28 cellular contexts compared by ENCODE assay signal in the genomic region with DNA sequence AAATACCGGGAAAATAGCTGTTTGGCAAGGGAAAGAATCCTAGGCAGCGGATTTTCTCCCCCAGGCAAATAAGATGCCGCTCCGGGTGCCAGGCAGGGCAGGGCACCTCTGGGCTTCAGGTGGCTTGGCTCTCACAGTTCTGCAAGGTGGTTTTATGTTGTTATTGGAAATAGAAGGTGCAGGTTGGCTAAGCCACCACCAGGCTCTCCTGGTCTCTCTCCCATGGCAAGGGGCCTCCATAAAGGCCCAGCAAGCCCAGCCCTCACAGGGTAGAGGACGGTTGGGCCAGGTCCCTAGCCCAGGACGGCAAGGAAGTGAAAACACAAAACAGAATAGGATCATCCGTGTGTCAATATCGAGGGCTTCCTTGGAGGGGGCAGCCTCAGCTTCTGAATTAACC. TPM values are rescaled to one million over a fixed set of nuclear protein-coding genes. Genes with fewer than 3 reads are reported as not detected.
"Had no signal": no experiment of that assay in that cellular context is flagged by ENCODE, and none has a peak within 500 bp of the region (broad histone marks: within the 10 kb centered on the region; RNA-seq: fewer than 3 reads in every experiment).

No MANE protein-coding gene starts in this region.

- DNase-seq: activated CD4-positive, alpha-beta memory T cell treated with anti-CD3 and anti-CD28 coated beads for 36 hours; activated CD4-positive, alpha-beta T cell treated with anti-CD3 and anti-CD28 coated beads, Interleukin-2, amount 10 ng/mL, durations not matched to agents 7 days and 5 days; activated CD4-positive, CD25-positive, alpha-beta regulatory T cell; activated CD8-positive, alpha-beta memory T cell treated with anti-CD3 and anti-CD28 coated beads for 24 hours; activated effector memory CD4-positive, alpha-beta T cell treated with anti-CD3 and anti-CD28 coated beads, Interleukin-2, amount 50 U/mL, for 16 hours; activated naive CD4-positive, alpha-beta T cell treated with Interleukin-2 at 50 U/mL for 16 hours; activated T-cell treated with anti-CD3 and anti-CD28 coated beads, Interleukin-2, amount 50 U/mL, for 4 hours; amygdala; NCI-H1092; NCI-H1417; NCI-H1930; NCI-H2171; NCI-H2227 treated with DMSO at 0.1 percent for 48 hours; NCI-H446 treated with DMSO at 0.1 percent for 48 hours; NCI-H524 treated with DMSO at 0.1 percent for 48 hours; NCI-H748 treated with DMSO at 0.1 percent for 48 hours; Peyer's patch; SIG-M5; T-cell had no signal

- H3K4me1 ChIP-seq: Peyer's patch had no signal

- H3K9ac ChIP-seq: KMS-11 had no signal

- H3K9me3 ChIP-seq: Peyer's patch had no signal

- H3K4me3 ChIP-seq: Peyer's patch, SK-N-MC had no signal

- H3K9me3 Mint-ChIP-seq: activated CD4-positive, alpha-beta memory T cell treated with anti-CD3 and anti-CD28 coated beads for 36 hours; activated CD4-positive, alpha-beta T cell treated with anti-CD3 and anti-CD28 coated beads, Interleukin-2, amount 10 ng/mL, durations not matched to agents 7 days and 5 days; activated T-cell treated with anti-CD3 and anti-CD28 coated beads, Interleukin-2, amount 50 U/mL, for 4 hours; brain; T-cell had no signal

- H3K4me3 Mint-ChIP-seq: activated CD4-positive, alpha-beta memory T cell treated with anti-CD3 and anti-CD28 coated beads for 36 hours; activated CD4-positive, alpha-beta T cell treated with anti-CD3 and anti-CD28 coated beads, Interleukin-2, amount 10 ng/mL, durations not matched to agents 7 days and 5 days; activated naive CD8-positive, alpha-beta T cell; activated T-cell treated with anti-CD3 and anti-CD28 coated beads, Interleukin-2, amount 50 U/mL, for 4 hours; brain; T-cell had no signal

- H3K4me2 ChIP-seq: KMS-11 had no signal

- H3K27ac Mint-ChIP-seq: activated CD4-positive, alpha-beta memory T cell treated with anti-CD3 and anti-CD28 coated beads for 36 hours; activated CD4-positive, alpha-beta T cell treated with anti-CD3 and anti-CD28 coated beads, Interleukin-2, amount 10 ng/mL, durations not matched to agents 7 days and 5 days; activated naive CD8-positive, alpha-beta T cell; T-cell had no signal

- H3K27me3 Mint-ChIP-seq: activated CD4-positive, alpha-beta memory T cell treated with anti-CD3 and anti-CD28 coated beads for 36 hours; activated CD4-positive, alpha-beta T cell treated with anti-CD3 and anti-CD28 coated beads, Interleukin-2, amount 10 ng/mL, durations not matched to agents 7 days and 5 days; activated naive CD8-positive, alpha-beta T cell; brain; T-cell had no signal

- H3K27me3 ChIP-seq: Peyer's patch had no signal

- H3K27ac ChIP-seq: KMS-11, SK-N-MC, VCaP had no signal

- ATAC-seq: activated T-cell treated with anti-CD3 and anti-CD28 coated beads, Interleukin-2, amount 50 U/mL, for 4 hours; T-cell had no signal

RNA-seq across cellular contexts. Expression of gene GPR153, which starts 37.6 kb away (rescaled TPM):
- total RNA-seq: OCI-LY7 had no signal

RNA-seq across cellular contexts. Expression of gene HES3, which starts 54.6 kb away (rescaled TPM):
- total RNA-seq: activated CD4-positive, alpha-beta memory T cell treated with anti-CD3 and anti-CD28 coated beads for 36 hours; activated CD4-positive, alpha-beta T cell treated with anti-CD3 and anti-CD28 coated beads, Interleukin-2, amount 10 ng/mL, durations not matched to agents 7 days and 5 days; activated T-cell treated with anti-CD3 and anti-CD28 coated beads, Interleukin-2, amount 50 U/mL, for 4 hours; astrocyte; MCF 10A; OCI-LY7; Peyer's patch; T-cell; T-helper 2 cell treated with Interferon-gamma antibody and Interleukin-4, amounts not matched to agents 100 ng/mL and 5 ng/mL, for 36 hours had no signal
